In genomic region chr7:91940572-91941341, GRCh38 we compare ENCODE assay signal across 8 cellular contexts. TPM values are rescaled to one million over a fixed set of nuclear protein-coding genes. Genes with fewer than 3 reads are reported as not detected.
A peak's percentile ranks its signal among the peaks of the same experiment; 100 is the strongest.
DNase-seq lines count a peak whose midpoint lies in the region; ATAC-seq and TF ChIP-seq lines count a peak whose summit lies in the region.

TSS of gene AKAP9 (plus strand) at chr7:91940862. CDS start at chr7:91941100, 238 bp downstream.

- peak; percentile 96 for ATAC-seq in GM21825 (IDR thresholded peaks at IDR 0.05; ENCODE audit: unreplicated experiment)

- DNase-seq in EH (ENCODE audit: low read depth) (peak; percentile 79), Karpas-422 (peak; percentile 95), RWPE1 (ENCODE audit: low spot score) (peak; percentile 85), foreskin fibroblast (peak; percentile 69 to 92)
- peak; percentile 96 for DNase-seq in activated effector memory CD4-positive, alpha-beta T cell treated with anti-CD3 and anti-CD28 coated beads, Interleukin-2, amount 50 U/mL, for 16 hours

- no peaks in the 10 kb centered on the region for H3K9me2 ChIP-seq in Karpas-422 (replicated peaks; ENCODE audit: insufficient read depth, low read length)

- no peaks in the 10 kb centered on the region for H4K20me1 ChIP-seq in Karpas-422 (ENCODE audit: insufficient read depth, low read depth, low read length)

- H3K9me3 ChIP-seq in Karpas-422 (ENCODE audit: low read length) (no peaks in the 10 kb centered on the region), neuron (ENCODE audit: low read length) (no peaks in the 10 kb centered on the region), subcutaneous abdominal adipose tissue (ENCODE audit: control insufficient read depth in 5 of 5, low read length in 5 of 5) (no peaks in the 10 kb centered on the region)

- H2AFZ ChIP-seq in Karpas-422 (ENCODE audit: low read length) = peak within 1 kb of the TSS; percentile 85
- H2AFZ ChIP-seq in neuron (ENCODE audit: low read depth, low read length) = peak within 1 kb of the TSS; percentile 80

- H3K9ac ChIP-seq in Karpas-422 (ENCODE audit: low read length) (peak within 1 kb of the TSS; percentile 85), subcutaneous abdominal adipose tissue (ENCODE audit: low read length in 5 of 5) (peak within 1 kb of the TSS; percentile 81 to 99 (median 94))

- H3K4me3 ChIP-seq in Karpas-422 (ENCODE audit: low read length) (peak within 1 kb of the TSS; percentile 85), foreskin fibroblast (ENCODE audit: low read depth in 1 of 2, low read length in 2 of 2) (peak within 1 kb of the TSS; percentile 90 to 92), neuron (ENCODE audit: low read length) (peak within 1 kb of the TSS; percentile 97), subcutaneous abdominal adipose tissue (ENCODE audit: low read depth in 1 of 5, low read length in 5 of 5) (peak within 1 kb of the TSS; percentile 88 to 96 (median 93))

- H3K36me3 ChIP-seq in Karpas-422 (ENCODE audit: insufficient read depth, low read length) (no peaks in the 10 kb centered on the region), neuron (ENCODE audit: insufficient read depth, low read length) (no peaks in the 10 kb centered on the region), subcutaneous abdominal adipose tissue (ENCODE audit: control insufficient read depth in 5 of 5, insufficient read depth in 5 of 5, low read length in 5 of 5) (no peaks in the 10 kb centered on the region)

- H3K4me2 ChIP-seq in Karpas-422 (ENCODE audit: low read depth, low read length, poor library complexity, severe bottlenecking) = peak within 1 kb of the TSS; percentile 95

- TF ChIP-seq CTCF in RWPE1 (conservative IDR thresholded peaks at IDR 0.05; ENCODE audit: low read depth) (no peak), foreskin fibroblast (IDR thresholded peaks at IDR 0.05; ENCODE audit: low read depth, low read length) (no peak)

- H3K27me3 ChIP-seq in Karpas-422 (ENCODE audit: low read length) (no peaks in the 10 kb centered on the region), neuron (ENCODE audit: insufficient read depth, low read length) (no peaks in the 10 kb centered on the region), subcutaneous abdominal adipose tissue (ENCODE audit: control insufficient read depth in 5 of 5, insufficient read depth in 4 of 5, low read length in 5 of 5) (no peaks in the 10 kb centered on the region)

- POLR2A ChIA-PET in RWPE1 (lab: Yijun Ruan, JAX; ENCODE audit: low non-redundant PET) = no interaction called here

- peaks cover 37% of the 10 kb centered on the region for H3K4me1 ChIP-seq in Karpas-422 (ENCODE audit: low read length)
- H3K4me1 ChIP-seq in neuron (ENCODE audit: insufficient read depth, low read length) = peaks cover 16% of the 10 kb centered on the region
- peaks cover 0 to 40% (median 32%) of the 10 kb centered on the region in 5 donors for H3K4me1 ChIP-seq in subcutaneous abdominal adipose tissue (ENCODE audit: control insufficient read depth in 5 of 5, insufficient read depth in 5 of 5, low read length in 5 of 5)

- peaks cover 56% of the 10 kb centered on the region for H3K79me2 ChIP-seq in Karpas-422 (ENCODE audit: low read length)

- CTCF ChIA-PET in RWPE1 (lab: Yijun Ruan, JAX) = interaction anchor here (1.0 kb wide), 1 partner anchor 110 kb away, joined by 3 read pairs; no protein-coding TSS in a partner anchor

- H3K27ac ChIP-seq in Karpas-422 (ENCODE audit: low read length) (peak within 1 kb of the TSS; percentile 73), RWPE1 (peak within 1 kb of the TSS; percentile 92), subcutaneous abdominal adipose tissue (ENCODE audit: low read depth, low read length) (peak within 1 kb of the TSS; percentile 96)

RNA-seq across cellular contexts. Expression of gene AKAP9, which starts in this region (rescaled TPM):
- total RNA-seq in Karpas-422 (2014; rRNA removed; shearing (Covaris generic); ENCODE audit: low replicate concordance) = 60.9 and 92.9 TPM in 2 replicates

Comparison
In these comparisons a context has a peak if more than half of its experiments do, and no peak if none do; other contexts are left out.
1. Peak in every context shown above with its lines: DNase-seq, ATAC-seq, H3K4me3 ChIP-seq and H3K27ac ChIP-seq.